In genomic region chr1:54311506-54311905, GRCh38 we compare ENCODE assay signal across 13 cellular contexts.
DNase-seq lines count a peak whose midpoint lies in the region; ATAC-seq, FAIRE-seq and TF ChIP-seq lines count a peak whose summit lies in the region.
"Had no signal": no experiment of that assay in that cellular context is flagged by ENCODE, and none has a peak within 500 bp of the region (broad histone marks: within the 10 kb centered on the region; RNA-seq: fewer than 3 reads in every experiment).

No MANE protein-coding gene starts in this region.

- H3K27me3 Mint-ChIP-seq in type B pancreatic cell = no peaks in the 10 kb centered on the region

- no peaks in the 10 kb centered on the region for H3K9me3 Mint-ChIP-seq in type B pancreatic cell

- no peak for TF ChIP-seq EP300 in HepG2 (IDR thresholded peaks at IDR 0.05; ENCODE audit: low read depth in 2 of 2, low read length in 2 of 2)
- no peak for TF ChIP-seq EP300 in HepG2 (CRISPR knock-in tag; IDR thresholded peaks at IDR 0.05; ENCODE audit: borderline replicate concordance)

- H2AFZ ChIP-seq in HepG2 (ENCODE audit: low read length) = no peak overlapping the region
- H2AFZ ChIP-seq in mesenchymal stem cell (ENCODE audit: low read depth, low read length) = no peak overlapping the region
- H2AFZ ChIP-seq: hepatocyte had no signal

- peaks cover 45% of the 10 kb centered on the region for H3K79me1 ChIP-seq in mesenchymal stem cell (replicated peaks; ENCODE audit: low read length, poor library complexity, severe bottlenecking)

- no peaks in the 10 kb centered on the region for H4K20me1 ChIP-seq in HepG2 (ENCODE audit: insufficient read depth, low read length)

- H4K8ac ChIP-seq in mesenchymal stem cell (ENCODE audit: low read length) = peak overlapping the region; percentile 45

- CTCF ChIA-PET in HepG2 (lab: Yijun Ruan, JAX; ENCODE audit: low intra/inter-chr PET ratio, low total read pairs) = interaction anchor here (1.2 to 2.3 kb wide), 2 partner anchors 92 to 178 kb away, joined by 5 to 18 read pairs; no protein-coding TSS in a partner anchor

- TF ChIP-seq CTCF in HepG2 (CRISPR knock-in tag; IDR thresholded peaks at IDR 0.05) (no peak), right lobe of liver (IDR thresholded peaks at IDR 0.05) (no peak), WERI-Rb-1 (IDR thresholded peaks at IDR 0.05; ENCODE audit: low read depth, low read length) (no peak), type B pancreatic cell (conservative IDR thresholded peaks at IDR 0.05) (no peak)

- peak overlapping the region; percentile 87 for H2BK120ac ChIP-seq in mesenchymal stem cell (ENCODE audit: low read depth, low read length)

- peak overlapping the region; percentile 80 for H2BK15ac ChIP-seq in mesenchymal stem cell (ENCODE audit: low read depth, poor library complexity, severe bottlenecking)

- H3K9ac ChIP-seq in HepG2 (ENCODE audit: insufficient read depth, low read depth, low read length) (no peak overlapping the region), mesenchymal stem cell (ENCODE audit: low read length) (no peak overlapping the region)

- TF ChIP-seq RAD21 in HepG2 (CRISPR knock-in tag; IDR thresholded peaks at IDR 0.05) = no peak

- DNase-seq in HepG2 (ENCODE audit: low spot score) (no peak), right lobe of liver (no peak), WERI-Rb-1 (no peak), mesenchymal stem cell (no peak), type B pancreatic cell (ENCODE audit: extremely low spot score, unreplicated experiment) (no peak), NCI-H146 treated with DMSO at 0.1 percent for 48 hours (lab: John Stamatoyannopoulos, UW; ENCODE audit: unreplicated experiment) (no peak), GM03348 (ENCODE audit: low spot score) (no peak)
- DNase-seq: activated effector memory CD4-positive, alpha-beta T cell treated with Interleukin-2 at 50 U/mL for 16 hours; NK-92 treated with Interleukin-12 subunit alpha and Interleukin-12 subunit beta, amount 100 ng/mL, for 24 hours; SHP77 treated with DMSO at 0.1 percent for 48 hours had no signal

- H3K23ac ChIP-seq in mesenchymal stem cell (ENCODE audit: low read length in 2 of 2) = no peak overlapping the region

- intact Hi-C loops in HepG2 (cut with micrococcal nuclease; ENCODE audit: unreplicated experiment) = loop anchor here (1.0 to 2.0 kb wide), 2 partner anchors 95 to 178 kb away; partner anchors contain the start of gene SSBP3
- intact Hi-C loops in right lobe of liver (cut with DNase I) = no loop called here

- no peak overlapping the region for H3K4me3 ChIP-seq in HepG2 (replicated peaks in 1 of 3; ENCODE audit: insufficient read depth in 1 of 3, low read depth in 2 of 3, low read length in 3 of 3)
- no peak overlapping the region for H3K4me3 ChIP-seq in right lobe of liver
- H3K4me3 ChIP-seq in WERI-Rb-1 (ENCODE audit: low read depth, low read length) = no peak overlapping the region
- no peak overlapping the region for H3K4me3 ChIP-seq in mesenchymal stem cell (ENCODE audit: insufficient read depth in 1 of 2, low read depth in 1 of 2, low read length in 2 of 2)
- H3K4me3 ChIP-seq: hepatocyte had no signal

- H3K36me3 Mint-ChIP-seq in type B pancreatic cell = peaks cover 7% of the 10 kb centered on the region

- peak overlapping the region; percentile 35 for H3K4me3 Mint-ChIP-seq in type B pancreatic cell

- H3K4me2 ChIP-seq in HepG2 (ENCODE audit: low read depth, low read length) = no peak overlapping the region
- H3K4me2 ChIP-seq in mesenchymal stem cell (ENCODE audit: low read length, poor library complexity, severe bottlenecking) = no peak overlapping the region
- H3K4me2 ChIP-seq: hepatocyte had no signal

- H3K79me2 ChIP-seq in HepG2 (ENCODE audit: insufficient read depth, low read length) = peaks cover 5% of the 10 kb centered on the region

- peak overlapping the region; percentile 84 for H4K91ac ChIP-seq in mesenchymal stem cell (ENCODE audit: low read length)

- peaks cover 68% of the 10 kb centered on the region for H3K4me1 Mint-ChIP-seq in type B pancreatic cell (ENCODE audit: unreplicated experiment)

- peak overlapping the region in 1 of 2 experiments; percentile 42 for H3K4ac ChIP-seq in mesenchymal stem cell (ENCODE audit: low read depth in 1 of 2, low read length in 2 of 2)

- TF ChIP-seq POLR2A in HepG2 (IDR thresholded peaks at IDR 0.05; ENCODE audit: insufficient read depth in 1 of 2, low read depth in 2 of 2, low read length in 2 of 2) = no peak
- no peak for TF ChIP-seq POLR2A in right lobe of liver (IDR thresholded peaks at IDR 0.05)

- no peak overlapping the region for H3K14ac ChIP-seq in mesenchymal stem cell (ENCODE audit: low read length in 2 of 2)

- peak overlapping the region; percentile 76 to 84 for H3K18ac ChIP-seq in mesenchymal stem cell (ENCODE audit: low read depth in 1 of 2, low read length in 2 of 2)

- POLR2A ChIA-PET in HepG2 (lab: Yijun Ruan, JAX) = interaction anchor here (1.3 kb wide), 1 partner anchor 178 kb away, joined by 4 read pairs; no protein-coding TSS in a partner anchor

- 93% methylated on average over 4 of the region's 7 CpGs for WGBS in HepG2 (ENCODE audit: low lambda C conversion rate)
- WGBS in right lobe of liver (ENCODE audit: insufficient coverage, low coverage, low lambda C conversion rate, missing lambda C conversion rate) = 91% methylated on average over 4 of the region's 7 CpGs
- 97% methylated on average over 7 of the region's 7 CpGs for WGBS in mesenchymal stem cell

- no peak overlapping the region for H2BK5ac ChIP-seq in mesenchymal stem cell (ENCODE audit: low read depth, low read length, poor library complexity, severe bottlenecking)

- peak overlapping the region; percentile 39 for H3K27ac Mint-ChIP-seq in type B pancreatic cell

- H3K36me3 ChIP-seq in HepG2 (replicated peaks in 1 of 2; ENCODE audit: control insufficient read depth in 1 of 2, insufficient read depth in 2 of 2, low read length in 2 of 2) = no peaks in the 10 kb centered on the region
- H3K36me3 ChIP-seq in right lobe of liver = no peaks in the 10 kb centered on the region
- H3K36me3 ChIP-seq in WERI-Rb-1 = peaks cover 50% of the 10 kb centered on the region
- peaks cover 0 to 5% of the 10 kb centered on the region in 2 experiments for H3K36me3 ChIP-seq in mesenchymal stem cell (ENCODE audit: control insufficient read depth in 1 of 2, insufficient read depth in 2 of 2, low read depth in 1 of 2, low read length in 2 of 2)

- H3K27ac ChIP-seq in HepG2 (ENCODE audit: extremely low read length, insufficient read depth, low read length) (no peak overlapping the region), right lobe of liver (peak overlapping the region in 1 of 3 donors; percentile 78), WERI-Rb-1 (peak overlapping the region; percentile 91), mesenchymal stem cell (ENCODE audit: low read length, poor library complexity, severe bottlenecking) (no peak overlapping the region)
- H3K27ac ChIP-seq: hepatocyte had no signal

- no peak for FAIRE-seq in HepG2 (lab: Jason Lieb, UNC)
- FAIRE-seq: D721Med had no signal

- peak; percentile 28 for ATAC-seq in HepG2
- no peak for ATAC-seq in right lobe of liver
- ATAC-seq in GM21723 (IDR thresholded peaks at IDR 0.05; ENCODE audit: unreplicated experiment) = no peak

- no TSS peak for BruUV-seq in HepG2 (replicated peaks; lab: Mats Ljungman, UMichigan)

- no peaks in the 10 kb centered on the region for H3K27me3 ChIP-seq in HepG2 (ENCODE audit: control insufficient read depth in 1 of 2, insufficient read depth in 2 of 2, low read length in 2 of 2)
- H3K27me3 ChIP-seq in right lobe of liver = no peaks in the 10 kb centered on the region
- no peaks in the 10 kb centered on the region for H3K27me3 ChIP-seq in WERI-Rb-1 (ENCODE audit: insufficient read depth, low read depth, severe bottlenecking)
- no peaks in the 10 kb centered on the region for H3K27me3 ChIP-seq in mesenchymal stem cell (ENCODE audit: control insufficient read depth in 1 of 2, insufficient read depth in 1 of 2, low read length in 2 of 2)
- H3K27me3 ChIP-seq: hepatocyte had no signal

- H3K4me1 ChIP-seq in HepG2 (ENCODE audit: insufficient read depth, low read length) (peaks cover 9% of the 10 kb centered on the region; the same call in 1 of the 2 replicates), right lobe of liver (no peaks in the 10 kb centered on the region), mesenchymal stem cell (ENCODE audit: control insufficient read depth, insufficient read depth, low read depth, low read length) (peaks cover 10% of the 10 kb centered on the region)

- peak overlapping the region; percentile 89 to 93 for H2BK12ac ChIP-seq in mesenchymal stem cell (ENCODE audit: low read length in 2 of 2)

- no peak overlapping the region for H2AK5ac ChIP-seq in mesenchymal stem cell (ENCODE audit: low read length, severe bottlenecking)

- no peaks in the 10 kb centered on the region for H3K9me3 ChIP-seq in HepG2 (ENCODE audit: low read length)
- H3K9me3 ChIP-seq in right lobe of liver = no peaks in the 10 kb centered on the region
- no peaks in the 10 kb centered on the region for H3K9me3 ChIP-seq in WERI-Rb-1 (ENCODE audit: severe bottlenecking)
- H3K9me3 ChIP-seq in mesenchymal stem cell (ENCODE audit: control insufficient read depth, low read length) = no peaks in the 10 kb centered on the region

- in situ Hi-C loops in HepG2 (cut with HindIII; ENCODE audit: extremely low pct_ligation_motif_present, low pct_unique_long_range_greater_than_20kb) = loop anchor here (10.0 kb wide), 1 partner anchor 173 kb away; no protein-coding TSS in a partner anchor

TF ChIP-seq in HepG2, 621 proteins besides CTCF, POLR2A, EP300 and RAD21:
- TF ChIP-seq HIVEP1 (CRISPR knock-in tag; IDR thresholded peaks at IDR 0.05) (no peak), ZNF678 (CRISPR knock-in tag; IDR thresholded peaks at IDR 0.05) (no peak), ZSCAN12 (CRISPR knock-in tag; IDR thresholded peaks at IDR 0.05) (no peak), RBM22 (optimal IDR thresholded peaks at IDR 0.05; ENCODE audit: low read length) (no peak), ZNF776 (CRISPR knock-in tag; IDR thresholded peaks at IDR 0.05) (no peak)
